In the genomic region with DNA sequence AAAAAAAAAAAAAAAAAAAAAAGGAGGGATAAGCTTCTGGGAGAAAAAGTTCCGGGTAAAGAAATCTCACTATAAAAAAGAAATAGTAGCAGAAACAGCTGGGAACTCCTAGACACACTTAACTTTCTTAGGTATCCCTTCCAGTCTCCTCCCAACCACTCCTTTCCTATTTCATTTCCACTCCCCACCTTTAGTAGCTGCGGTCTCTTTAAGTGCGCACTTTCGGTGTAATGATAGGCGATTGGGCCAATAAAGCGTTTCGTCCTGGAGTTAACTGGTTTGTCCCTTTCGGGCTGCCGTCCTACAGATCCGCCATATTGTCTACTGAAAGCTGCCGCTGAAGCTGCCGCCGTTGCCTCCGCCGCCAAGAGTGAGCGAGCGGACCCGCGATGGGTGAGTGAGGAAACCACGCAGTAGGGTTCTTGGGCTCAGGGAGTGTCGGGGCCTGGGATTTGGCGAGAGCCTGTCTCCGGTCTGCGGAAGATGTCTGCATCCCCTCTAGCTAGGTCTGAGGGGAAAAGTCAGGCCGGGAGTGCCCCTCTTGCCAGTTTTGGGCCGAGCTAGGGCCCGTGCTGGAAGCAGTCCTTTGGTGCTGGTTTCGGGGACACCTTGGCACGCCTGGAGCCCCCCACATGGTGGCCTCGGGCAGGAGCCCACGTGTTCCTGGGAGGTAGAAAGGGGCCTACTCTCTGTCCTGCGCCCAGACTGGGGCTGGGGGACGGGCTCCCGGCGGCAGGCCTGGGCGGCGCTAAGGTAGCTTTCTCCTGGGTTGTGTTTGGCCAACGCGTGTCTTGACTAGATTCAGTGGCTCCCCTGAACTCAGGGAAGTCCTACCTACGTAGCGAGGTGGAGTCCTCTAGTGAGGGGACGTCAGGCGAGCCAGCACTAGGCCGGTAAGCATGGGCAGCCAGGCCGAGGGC, we compare ENCODE assay signal across 1 cellular context.
TF ChIP-seq lines count a peak whose summit lies in the region.

Gene KPNA6 (plus strand): TSS at position 315 of the 920 bp plus-strand sequence. CDS start 75 bp downstream, at position 390.

TF ChIP-seq in HEK293, 187 proteins besides CTCF, POLR2A, EP300 and RAD21 (continued from another document):
- TF ChIP-seq, protein P1, sequence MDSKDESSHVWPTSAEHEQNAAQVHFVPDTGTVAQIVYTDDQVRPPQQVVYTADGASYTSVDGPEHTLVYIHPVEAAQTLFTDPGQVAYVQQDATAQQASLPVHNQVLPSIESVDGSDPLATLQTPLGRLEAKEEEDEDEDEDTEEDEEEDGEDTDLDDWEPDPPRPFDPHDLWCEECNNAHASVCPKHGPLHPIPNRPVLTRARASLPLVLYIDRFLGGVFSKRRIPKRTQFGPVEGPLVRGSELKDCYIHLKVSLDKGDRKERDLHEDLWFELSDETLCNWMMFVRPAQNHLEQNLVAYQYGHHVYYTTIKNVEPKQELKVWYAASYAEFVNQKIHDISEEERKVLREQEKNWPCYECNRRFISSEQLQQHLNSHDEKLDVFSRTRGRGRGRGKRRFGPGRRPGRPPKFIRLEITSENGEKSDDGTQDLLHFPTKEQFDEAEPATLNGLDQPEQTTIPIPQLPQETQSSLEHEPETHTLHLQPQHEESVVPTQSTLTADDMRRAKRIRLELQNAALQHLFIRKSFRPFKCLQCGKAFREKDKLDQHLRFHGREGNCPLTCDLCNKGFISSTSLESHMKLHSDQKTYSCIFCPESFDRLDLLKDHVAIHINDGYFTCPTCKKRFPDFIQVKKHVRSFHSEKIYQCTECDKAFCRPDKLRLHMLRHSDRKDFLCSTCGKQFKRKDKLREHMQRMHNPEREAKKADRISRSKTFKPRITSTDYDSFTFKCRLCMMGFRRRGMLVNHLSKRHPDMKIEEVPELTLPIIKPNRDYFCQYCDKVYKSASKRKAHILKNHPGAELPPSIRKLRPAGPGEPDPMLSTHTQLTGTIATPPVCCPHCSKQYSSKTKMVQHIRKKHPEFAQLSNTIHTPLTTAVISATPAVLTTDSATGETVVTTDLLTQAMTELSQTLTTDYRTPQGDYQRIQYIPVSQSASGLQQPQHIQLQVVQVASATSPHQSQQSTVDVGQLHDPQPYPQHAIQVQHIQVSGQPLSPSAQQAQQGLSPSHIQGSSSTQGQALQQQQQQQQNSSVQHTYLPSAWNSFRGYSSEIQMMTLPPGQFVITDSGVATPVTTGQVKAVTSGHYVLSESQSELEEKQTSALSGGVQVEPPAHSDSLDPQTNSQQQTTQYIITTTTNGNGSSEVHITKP (tag by site-specific recombination; IDR thresholded peaks at IDR 0.05): peak; percentile 97
- TF ChIP-seq ZBTB8A (tag by site-specific recombination; IDR thresholded peaks at IDR 0.05): peak; percentile 54
- TF ChIP-seq ZBTB20 (tag by site-specific recombination; IDR thresholded peaks at IDR 0.05): peak; percentile 62; the same call in 1 of the 2 replicates
- 0 out of 2 replicates have a peak, but pooled peaks have one; percentile 17 for TF ChIP-seq KLF16 (tag by site-specific recombination; IDR thresholded peaks at IDR 0.05)
- TF ChIP-seq PRDM1 (tag by site-specific recombination; IDR thresholded peaks at IDR 0.05): peak; percentile 80
- TF ChIP-seq, protein P2, sequence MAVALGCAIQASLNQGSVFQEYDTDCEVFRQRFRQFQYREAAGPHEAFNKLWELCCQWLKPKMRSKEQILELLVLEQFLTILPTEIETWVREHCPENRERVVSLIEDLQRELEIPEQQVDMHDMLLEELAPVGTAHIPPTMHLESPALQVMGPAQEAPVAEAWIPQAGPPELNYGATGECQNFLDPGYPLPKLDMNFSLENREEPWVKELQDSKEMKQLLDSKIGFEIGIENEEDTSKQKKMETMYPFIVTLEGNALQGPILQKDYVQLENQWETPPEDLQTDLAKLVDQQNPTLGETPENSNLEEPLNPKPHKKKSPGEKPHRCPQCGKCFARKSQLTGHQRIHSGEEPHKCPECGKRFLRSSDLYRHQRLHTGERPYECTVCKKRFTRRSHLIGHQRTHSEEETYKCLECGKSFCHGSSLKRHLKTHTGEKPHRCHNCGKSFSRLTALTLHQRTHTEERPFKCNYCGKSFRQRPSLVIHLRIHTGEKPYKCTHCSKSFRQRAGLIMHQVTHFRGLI (tag by site-specific recombination; IDR thresholded peaks at IDR 0.05): 0 out of 2 replicates have a peak, but pooled peaks have one; percentile 57
- no peak for TF ChIP-seq ZBTB1 (tag by site-specific recombination; IDR thresholded peaks at IDR 0.05)
- TF ChIP-seq ZIC2 (tag by site-specific recombination; IDR thresholded peaks at IDR 0.05): no peak
- TF ChIP-seq ZNF629 (tag by site-specific recombination; IDR thresholded peaks at IDR 0.05): peak; percentile 51; the same call in 1 of the 2 replicates
- TF ChIP-seq ZNF580 (tag by site-specific recombination; IDR thresholded peaks at IDR 0.05): peak; percentile 24
- TF ChIP-seq ZNF560 (tag by site-specific recombination; IDR thresholded peaks at IDR 0.05; ENCODE audit: borderline replicate concordance): no peak
- no peak for TF ChIP-seq ZNF133 (tag by site-specific recombination; IDR thresholded peaks at IDR 0.05)
- no peak for TF ChIP-seq ZNF398 (tag by site-specific recombination; IDR thresholded peaks at IDR 0.05)
- TF ChIP-seq ZNF623 (tag by site-specific recombination; IDR thresholded peaks at IDR 0.05): no peak
- TF ChIP-seq ZNF670 (tag by site-specific recombination; IDR thresholded peaks at IDR 0.05; ENCODE audit: low read depth): no peak
- peak; percentile 11; the same call in 1 of the 2 replicates for TF ChIP-seq GLIS1 (tag by site-specific recombination; IDR thresholded peaks at IDR 0.05)
- TF ChIP-seq, protein P3, sequence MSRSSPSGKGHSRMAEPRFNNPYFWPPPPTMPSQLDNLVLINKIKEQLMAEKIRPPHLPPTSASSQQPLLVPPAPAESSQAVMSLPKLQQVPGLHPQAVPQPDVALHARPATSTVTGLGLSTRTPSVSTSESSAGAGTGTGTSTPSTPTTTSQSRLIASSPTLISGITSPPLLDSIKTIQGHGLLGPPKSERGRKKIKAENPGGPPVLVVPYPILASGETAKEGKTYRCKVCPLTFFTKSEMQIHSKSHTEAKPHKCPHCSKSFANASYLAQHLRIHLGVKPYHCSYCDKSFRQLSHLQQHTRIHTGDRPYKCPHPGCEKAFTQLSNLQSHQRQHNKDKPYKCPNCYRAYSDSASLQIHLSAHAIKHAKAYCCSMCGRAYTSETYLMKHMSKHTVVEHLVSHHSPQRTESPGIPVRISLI (tag by site-specific recombination; IDR thresholded peaks at IDR 0.05): peak; percentile 95
- peak; percentile 55; the same call in 1 of the 2 replicates for TF ChIP-seq IKZF3 (tag by site-specific recombination; IDR thresholded peaks at IDR 0.05)
- no peak for TF ChIP-seq ZNF426 (tag by site-specific recombination; IDR thresholded peaks at IDR 0.05)
- 0 out of 2 replicates have a peak, but pooled peaks have one; percentile 41 for TF ChIP-seq ZNF394 (tag by site-specific recombination; IDR thresholded peaks at IDR 0.05; ENCODE audit: borderline replicate concordance)
- no peak for TF ChIP-seq ZNF184 (tag by site-specific recombination; IDR thresholded peaks at IDR 0.05)
- peak; percentile 77 for TF ChIP-seq YY2 (tag by site-specific recombination; IDR thresholded peaks at IDR 0.05)
- TF ChIP-seq WT1 (tag by site-specific recombination; IDR thresholded peaks at IDR 0.05): 0 out of 2 replicates have a peak, but pooled peaks have one; percentile 24
- 0 out of 2 replicates have a peak, but pooled peaks have one; percentile 35 for TF ChIP-seq ZBTB7A (tag by site-specific recombination; IDR thresholded peaks at IDR 0.05; ENCODE audit: low read depth)
- peak; percentile 72; the same call in 1 of the 2 replicates for TF ChIP-seq SP7 (tag by site-specific recombination; IDR thresholded peaks at IDR 0.05)
- no peak for TF ChIP-seq ZNF266 (tag by site-specific recombination; IDR thresholded peaks at IDR 0.05; ENCODE audit: low read depth)
- no peak for TF ChIP-seq EGR2 (tag by site-specific recombination; IDR thresholded peaks at IDR 0.05; ENCODE audit: low read depth)
- no peak for TF ChIP-seq ZNF571 (tag by site-specific recombination; IDR thresholded peaks at IDR 0.05)
- peak; percentile 74; the same call in 1 of the 2 replicates for TF ChIP-seq ZEB2 (tag by site-specific recombination; IDR thresholded peaks at IDR 0.05)
- TF ChIP-seq YY1 (tag by site-specific recombination; IDR thresholded peaks at IDR 0.05): peak; percentile 88
- peak; percentile 22; the same call in 1 of the 2 replicates for TF ChIP-seq ZFP69B (tag by site-specific recombination; IDR thresholded peaks at IDR 0.05)
- TF ChIP-seq, protein P4, sequence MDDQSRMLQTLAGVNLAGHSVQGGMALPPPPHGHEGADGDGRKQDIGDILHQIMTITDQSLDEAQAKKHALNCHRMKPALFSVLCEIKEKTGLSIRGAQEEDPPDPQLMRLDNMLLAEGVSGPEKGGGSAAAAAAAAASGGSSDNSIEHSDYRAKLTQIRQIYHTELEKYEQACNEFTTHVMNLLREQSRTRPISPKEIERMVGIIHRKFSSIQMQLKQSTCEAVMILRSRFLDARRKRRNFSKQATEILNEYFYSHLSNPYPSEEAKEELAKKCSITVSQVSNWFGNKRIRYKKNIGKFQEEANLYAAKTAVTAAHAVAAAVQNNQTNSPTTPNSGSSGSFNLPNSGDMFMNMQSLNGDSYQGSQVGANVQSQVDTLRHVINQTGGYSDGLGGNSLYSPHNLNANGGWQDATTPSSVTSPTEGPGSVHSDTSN (CRISPR knock-in tag; IDR thresholded peaks at IDR 0.05): peak; percentile 15; the same call in 1 of the 2 replicates
- TF ChIP-seq KLF8 (tag by site-specific recombination; IDR thresholded peaks at IDR 0.05): peak; percentile 47; the same call in 1 of the 2 replicates
- TF ChIP-seq ZNF501 (tag by site-specific recombination; IDR thresholded peaks at IDR 0.05): peak; percentile 67; the same call in 1 of the 2 replicates
- peak; percentile 68 for TF ChIP-seq ZNF692 (tag by site-specific recombination; IDR thresholded peaks at IDR 0.05)
- peak; percentile 49; the same call in 1 of the 2 replicates for TF ChIP-seq ZNF366 (tag by site-specific recombination; conservative IDR thresholded peaks at IDR 0.05)
- TF ChIP-seq ZBTB17 (tag by site-specific recombination; IDR thresholded peaks at IDR 0.05): peak; percentile 87
- TF ChIP-seq ZNF561 (tag by site-specific recombination; IDR thresholded peaks at IDR 0.05; ENCODE audit: borderline replicate concordance): peak; percentile 15; the same call in 1 of the 2 replicates
- peak; percentile 72; the same call in 1 of the 2 replicates for TF ChIP-seq TRIM28 (IDR thresholded peaks at IDR 0.05; ENCODE audit: borderline replicate concordance, low read length)
- no peak for TF ChIP-seq REPIN1 (tag by site-specific recombination; IDR thresholded peaks at IDR 0.05; ENCODE audit: low read depth)
- peak; percentile 57 for TF ChIP-seq SP3 (tag by site-specific recombination; IDR thresholded peaks at IDR 0.05)
